ENCODE assay signal across 22 cellular contexts in genomic region chr10:95469251-95469650, GRCh38.
DNase-seq lines count a peak whose midpoint lies in the region; ATAC-seq and TF ChIP-seq lines count a peak whose summit lies in the region.
"Had no signal": no experiment of that assay in that cellular context is flagged by ENCODE, and none has a peak within 500 bp of the region (broad histone marks: within the 10 kb centered on the region; RNA-seq: fewer than 3 reads in every experiment).

No MANE protein-coding gene starts in this region.

- POLR2A ChIA-PET in WTC11 (lab: Charles Lee) (no interaction called here), RWPE1 (lab: Yijun Ruan, JAX; ENCODE audit: low non-redundant PET) (no interaction called here)

- peaks cover 17% of the 10 kb centered on the region for H3K4me1 ChIP-seq in testis

- H3K36me3 ChIP-seq in testis (ENCODE audit: low read depth, missing control alignments) = no peaks in the 10 kb centered on the region

- peak overlapping the region; percentile 21 to 36 for H3K27ac ChIP-seq in testis
- no peak overlapping the region for H3K27ac ChIP-seq in RWPE1
- H3K27ac ChIP-seq: VCaP had no signal

- no peaks in the 10 kb centered on the region for H3K27me3 ChIP-seq in testis

- no peak for TF ChIP-seq POLR2A in testis (IDR thresholded peaks at IDR 0.05)

- no peak for ATAC-seq in WTC11
- ATAC-seq in activated CD8-positive, alpha-beta memory T cell treated with anti-CD3 and anti-CD28 coated beads, Interleukin-2, amount 10 ng/mL, durations not matched to agents 7 days and 5 days = no peak
- ATAC-seq: stimulated activated naive CD8-positive, alpha-beta T cell treated with anti-CD3 and anti-CD28 coated beads, Interleukin-15, amount 100 ng/mL, for 72 hours had no signal

- H3K27me3 Mint-ChIP-seq in WTC11 (ENCODE audit: low read depth) (no peaks in the 10 kb centered on the region), endothelial cell (ENCODE audit: unreplicated experiment) (peaks cover 1% of the 10 kb centered on the region), nephron progenitor cell (ENCODE audit: low read depth, poor library complexity) (no peaks in the 10 kb centered on the region)
- H3K27me3 Mint-ChIP-seq in activated CD8-positive, alpha-beta memory T cell treated with anti-CD3 and anti-CD28 coated beads, Interleukin-2, amount 10 ng/mL, durations not matched to agents 7 days and 5 days = peaks cover 14% of the 10 kb centered on the region
- H3K27me3 Mint-ChIP-seq: activated CD4-positive, alpha-beta memory T cell treated with anti-CD3 and anti-CD28 coated beads for 36 hours had no signal

- H3K27ac Mint-ChIP-seq in WTC11 (peak overlapping the region; percentile 66), endothelial cell (ENCODE audit: unreplicated experiment) (peak overlapping the region; percentile 58), nephron progenitor cell (peak overlapping the region; percentile 37)
- H3K27ac Mint-ChIP-seq in activated CD8-positive, alpha-beta memory T cell treated with anti-CD3 and anti-CD28 coated beads, Interleukin-2, amount 10 ng/mL, durations not matched to agents 7 days and 5 days = no peak overlapping the region
- H3K27ac Mint-ChIP-seq: activated CD4-positive, alpha-beta memory T cell treated with anti-CD3 and anti-CD28 coated beads for 36 hours; activated naive CD4-positive, alpha-beta T cell treated with anti-CD3 and anti-CD28 coated beads for 36 hours; CD8-positive, alpha-beta memory T cell; stimulated activated naive CD8-positive, alpha-beta T cell treated with anti-CD3 and anti-CD28 coated beads, Interleukin-15, amount 100 ng/mL, for 72 hours had no signal

- H3K9me3 Mint-ChIP-seq in WTC11 (no peaks in the 10 kb centered on the region), endothelial cell (ENCODE audit: unreplicated experiment) (no peaks in the 10 kb centered on the region), nephron progenitor cell (no peaks in the 10 kb centered on the region)
- no peaks in the 10 kb centered on the region for H3K9me3 Mint-ChIP-seq in activated CD8-positive, alpha-beta memory T cell treated with anti-CD3 and anti-CD28 coated beads, Interleukin-2, amount 10 ng/mL, durations not matched to agents 7 days and 5 days (ENCODE audit: low read depth)
- H3K9me3 Mint-ChIP-seq: activated CD4-positive, alpha-beta memory T cell treated with anti-CD3 and anti-CD28 coated beads for 36 hours; activated naive CD4-positive, alpha-beta T cell treated with anti-CD3 and anti-CD28 coated beads for 36 hours; CD8-positive, alpha-beta memory T cell; stimulated activated naive CD8-positive, alpha-beta T cell treated with anti-CD3 and anti-CD28 coated beads, Interleukin-15, amount 100 ng/mL, for 72 hours had no signal

- DNase-seq in WTC11 (ENCODE audit: low spot score) (no peak), endothelial cell (ENCODE audit: low spot score) (no peak), nephron progenitor cell (no peak), testis (no peak), RWPE1 (ENCODE audit: low spot score) (no peak), DMS79 treated with DMSO at 0.1 percent for 48 hours (lab: John Stamatoyannopoulos, UW) (no peak)
- no peak for DNase-seq in activated CD8-positive, alpha-beta memory T cell treated with anti-CD3 and anti-CD28 coated beads, Interleukin-2, amount 10 ng/mL, durations not matched to agents 7 days and 5 days
- DNase-seq: activated CD4-positive, alpha-beta memory T cell treated with anti-CD3 and anti-CD28 coated beads for 36 hours; activated naive CD4-positive, alpha-beta T cell treated with anti-CD3 and anti-CD28 coated beads for 36 hours; activated T-cell treated with anti-CD3 and anti-CD28 coated beads, Interleukin-2, amount 50 U/mL, for 1 hour; CD8-positive, alpha-beta memory T cell; DMS79; IMR-90; kidney glomerular epithelial cell; NCI-H1436; NCI-H69; nucleus accumbens; OCI-M1; SIG-M5; stimulated activated CD4-positive, alpha-beta T cell treated with anti-CD3 and anti-CD28 coated beads, Interleukin-2, amount 100 ng/mL, for 24 hours; stimulated activated naive CD8-positive, alpha-beta T cell treated with anti-CD3 and anti-CD28 coated beads, Interleukin-15, amount 100 ng/mL, for 72 hours had no signal

- H3K4me3 Mint-ChIP-seq in WTC11 (no peak overlapping the region), endothelial cell (ENCODE audit: unreplicated experiment) (no peak overlapping the region), nephron progenitor cell (no peak overlapping the region)
- H3K4me3 Mint-ChIP-seq in activated CD8-positive, alpha-beta memory T cell treated with anti-CD3 and anti-CD28 coated beads, Interleukin-2, amount 10 ng/mL, durations not matched to agents 7 days and 5 days = no peak overlapping the region
- H3K4me3 Mint-ChIP-seq: activated CD4-positive, alpha-beta memory T cell treated with anti-CD3 and anti-CD28 coated beads for 36 hours; activated naive CD4-positive, alpha-beta T cell treated with anti-CD3 and anti-CD28 coated beads for 36 hours; CD8-positive, alpha-beta memory T cell; stimulated activated naive CD8-positive, alpha-beta T cell treated with anti-CD3 and anti-CD28 coated beads, Interleukin-15, amount 100 ng/mL, for 72 hours had no signal

- intact Hi-C loops in testis (cut with DNase I; ENCODE audit: low total_unique reads) = no loop called here

- no peak overlapping the region for H3K4me3 ChIP-seq in testis

- H3K36me3 Mint-ChIP-seq in WTC11 (no peaks in the 10 kb centered on the region), endothelial cell (ENCODE audit: low read depth, unreplicated experiment) (peaks cover 12% of the 10 kb centered on the region), nephron progenitor cell (ENCODE audit: low read depth) (no peaks in the 10 kb centered on the region)
- no peaks in the 10 kb centered on the region for H3K36me3 Mint-ChIP-seq in activated CD8-positive, alpha-beta memory T cell treated with anti-CD3 and anti-CD28 coated beads, Interleukin-2, amount 10 ng/mL, durations not matched to agents 7 days and 5 days
- H3K36me3 Mint-ChIP-seq: activated CD4-positive, alpha-beta memory T cell treated with anti-CD3 and anti-CD28 coated beads for 36 hours; CD8-positive, alpha-beta memory T cell had no signal

- CTCF ChIA-PET in WTC11 (lab: Charles Lee) (interaction anchor here (1.8 kb wide), 1 partner anchor 39 kb away, joined by 5 read pairs; no protein-coding TSS in a partner anchor), RWPE1 (lab: Yijun Ruan, JAX) (interaction anchor here (0.6 to 1.4 kb wide), 2 partner anchors 23 to 1056 kb away, joined by 3 to 4 read pairs; no protein-coding TSS in a partner anchor)
- CTCF ChIA-PET in activated CD8-positive, alpha-beta memory T cell treated with anti-CD3 and anti-CD28 coated beads, Interleukin-2, amount 10 ng/mL, durations not matched to agents 7 days and 5 days (lab: Charles Lee) = no interaction called here

- H3K4me1 Mint-ChIP-seq in WTC11 (peaks cover 74% of the 10 kb centered on the region), endothelial cell (ENCODE audit: unreplicated experiment) (peaks cover 68% of the 10 kb centered on the region), nephron progenitor cell (peaks cover 79% of the 10 kb centered on the region)
- peaks cover 5% of the 10 kb centered on the region for H3K4me1 Mint-ChIP-seq in activated CD8-positive, alpha-beta memory T cell treated with anti-CD3 and anti-CD28 coated beads, Interleukin-2, amount 10 ng/mL, durations not matched to agents 7 days and 5 days
- H3K4me1 Mint-ChIP-seq: CD8-positive, alpha-beta memory T cell had no signal

- H3K9me3 ChIP-seq in testis = no peaks in the 10 kb centered on the region

- no peak for TF ChIP-seq CTCF in WTC11 (IDR thresholded peaks at IDR 0.05)
- no peak for TF ChIP-seq CTCF in endothelial cell (IDR thresholded peaks at IDR 0.05; ENCODE audit: unreplicated experiment)
- no peak for TF ChIP-seq CTCF in nephron progenitor cell (IDR thresholded peaks at IDR 0.05)
- no peak for TF ChIP-seq CTCF in testis (IDR thresholded peaks at IDR 0.05)
- no peak for TF ChIP-seq CTCF in RWPE1 (conservative IDR thresholded peaks at IDR 0.05; ENCODE audit: low read depth)

- WGBS in testis, 2 donors = 53 to 62% methylated on average over 3 of the region's 3 CpGs

TF ChIP-seq in WTC11, 78 proteins besides CTCF, POLR2A, EP300 and RAD21:
- TF ChIP-seq ZBTB43 (CRISPR knock-in tag; IDR thresholded peaks at IDR 0.05) = no peak
- no peak for TF ChIP-seq RELA (CRISPR knock-in tag; IDR thresholded peaks at IDR 0.05; ENCODE audit: borderline replicate concordance)
- no peak for TF ChIP-seq PRRX2 (CRISPR knock-in tag; IDR thresholded peaks at IDR 0.05)
- TF ChIP-seq ESRRA (CRISPR knock-in tag; IDR thresholded peaks at IDR 0.05; ENCODE audit: borderline replicate concordance) = no peak
- no peak for TF ChIP-seq IRF2 (CRISPR knock-in tag; IDR thresholded peaks at IDR 0.05; ENCODE audit: borderline replicate concordance, low read depth)
- no peak for TF ChIP-seq HMGA2 (CRISPR knock-in tag; IDR thresholded peaks at IDR 0.05)
TF ChIP-seq in WTC11: peak in this region for 0.
